15 cellular contexts compared by ENCODE assay signal in genomic region chr17:8837438-8838075, GRCh38. TPM values are rescaled to one million over a fixed set of nuclear protein-coding genes. Genes with fewer than 3 reads are reported as not detected.
DNase-seq lines count a peak whose midpoint lies in the region; ATAC-seq lines count a peak whose summit lies in the region.
"Had no signal": no experiment of that assay in that cellular context is flagged by ENCODE, and none has a peak within 500 bp of the region (broad histone marks: within the 10 kb centered on the region; RNA-seq: fewer than 3 reads in every experiment).

No MANE protein-coding gene starts in this region.

- no peak for ATAC-seq in GM21367 (IDR thresholded peaks at IDR 0.05; ENCODE audit: unreplicated experiment)
- no peak for ATAC-seq in HG03457 (IDR thresholded peaks at IDR 0.05; ENCODE audit: unreplicated experiment)
- ATAC-seq: Panc1 had no signal

- peak; percentile 38 for DNase-seq in activated CD8-positive, alpha-beta memory T cell treated with anti-CD3 and anti-CD28 coated beads for 24 hours
- DNase-seq in activated CD8-positive, alpha-beta memory T cell treated with anti-CD3 and anti-CD28 coated beads, Interleukin-2, amount 50 U/mL, for 4 hours, result no peak
- DNase-seq in astrocyte of the hippocampus (ENCODE audit: low read depth, low spot score), result peak; percentile 39
- peak; percentile 16 for DNase-seq in kidney glomerular epithelial cell (lab: John Stamatoyannopoulos, UW)
- DNase-seq in ureter (ENCODE audit: low spot score), result peak; percentile 10
- DNase-seq in NCI-H510A treated with DMSO at 0.1 percent for 48 hours (lab: John Stamatoyannopoulos, UW), result no peak
- DNase-seq: ACHN; activated CD4-positive, alpha-beta T cell treated with anti-CD3 and anti-CD28 coated beads, Interleukin-2, amount 50 U/mL, for 1 hour; hippocampal formation; mesenchymal stem cell; MG63; T-helper 2 cell had no signal

RNA-seq across cellular contexts. Expression of gene PIK3R6, which starts 29.9 kb away (rescaled TPM):
- total RNA-seq in ureter, result 1.7 TPM

RNA-seq across cellular contexts. Expression of gene MFSD6L, which starts 38.4 kb away (rescaled TPM):
- 4.1 TPM for total RNA-seq in ureter

Comparison
In these comparisons a context has a peak if more than half of its experiments do, and no peak if none do; other contexts are left out.
1. DNase-seq: peak in activated CD8-positive, alpha-beta memory T cell treated with anti-CD3 and anti-CD28 coated beads for 24 hours (single experiment), astrocyte of the hippocampus (single experiment), kidney glomerular epithelial cell (single experiment) and ureter (single experiment); none in activated CD8-positive, alpha-beta memory T cell treated with anti-CD3 and anti-CD28 coated beads, Interleukin-2, amount 50 U/mL, for 4 hours (single experiment) and NCI-H510A treated with DMSO at 0.1 percent for 48 hours (single experiment).